In genomic region chr3:168249048-168249538, GRCh38 we compare ENCODE assay signal across 8 cellular contexts.
DNase-seq lines count a peak whose midpoint lies in the region; ATAC-seq and TF ChIP-seq lines count a peak whose summit lies in the region.

No MANE protein-coding gene starts in this region.

- H3K9ac ChIP-seq in Karpas-422 (ENCODE audit: low read length) = no peak overlapping the region

- in situ Hi-C loops in Panc1 (cut with HindIII; ENCODE audit: low pct_unique_long_range_greater_than_20kb, low sequenced_read_pairs) = no loop called here

- H3K4me3 ChIP-seq in Panc1 (ENCODE audit: low read depth in 2 of 2, low read length in 2 of 2) (peak overlapping the region; percentile 43 to 56), fibroblast of the aortic adventitia (ENCODE audit: low read depth, low read length) (peak overlapping the region; percentile 63), osteoblast (ENCODE audit: insufficient read depth, low read length) (peak overlapping the region; percentile 68), Karpas-422 (ENCODE audit: low read length) (no peak overlapping the region)

- CTCF ChIA-PET in Panc1 (lab: Charles Lee) = interaction anchor here (0.6 to 0.7 kb wide), 2 partner anchors 38 to 164 kb away, joined by 3 to 6 read pairs; no protein-coding TSS in a partner anchor

- H3K4me2 ChIP-seq in osteoblast (ENCODE audit: insufficient read depth, low read length) (peak overlapping the region; percentile 87), Karpas-422 (ENCODE audit: low read depth, low read length, poor library complexity, severe bottlenecking) (no peak overlapping the region)

- no peaks in the 10 kb centered on the region for H3K36me3 ChIP-seq in Panc1 (ENCODE audit: control insufficient read depth, insufficient read depth, low read length)
- H3K36me3 ChIP-seq in osteoblast (ENCODE audit: insufficient read depth, low read length) = no peaks in the 10 kb centered on the region
- H3K36me3 ChIP-seq in Karpas-422 (ENCODE audit: insufficient read depth, low read length) = no peaks in the 10 kb centered on the region

- H3K9me3 ChIP-seq in Panc1 (ENCODE audit: control insufficient read depth, insufficient read depth, low read depth, low read length) = no peaks in the 10 kb centered on the region
- H3K9me3 ChIP-seq in osteoblast (ENCODE audit: low read depth, low read length) = no peaks in the 10 kb centered on the region
- no peaks in the 10 kb centered on the region for H3K9me3 ChIP-seq in Karpas-422 (ENCODE audit: low read length)

- DNase-seq in NCI-H510A treated with DMSO at 0.1 percent for 48 hours (lab: John Stamatoyannopoulos, UW) (peak; percentile 18), NCI-H510A (lab: John Stamatoyannopoulos, UW) (no peak), Panc1 (ENCODE audit: low read depth, low spot score) (no peak), fibroblast of the aortic adventitia (ENCODE audit: low read depth) (peak; percentile 15), osteoblast (ENCODE audit: insufficient read length, low spot score, missing footprints) (peak; percentile 54), Karpas-422 (no peak)

- ATAC-seq in HG02642 (IDR thresholded peaks at IDR 0.05; ENCODE audit: poor library complexity, unreplicated experiment) = peak; percentile 10
- peak; percentile 47 for ATAC-seq in Panc1
- ATAC-seq in GM18858 (IDR thresholded peaks at IDR 0.05; ENCODE audit: unreplicated experiment) = no peak

- H4K20me1 ChIP-seq in osteoblast (ENCODE audit: insufficient read depth, low read length) = no peaks in the 10 kb centered on the region
- no peaks in the 10 kb centered on the region for H4K20me1 ChIP-seq in Karpas-422 (ENCODE audit: insufficient read depth, low read depth, low read length)

- no TSS peak for BruUV-seq in Panc1 (replicated peaks; lab: Mats Ljungman, UMichigan)

- H3K4me1 ChIP-seq in Panc1 (ENCODE audit: control insufficient read depth, insufficient read depth, low read length) (0 out of 2 replicates have a peak, but pooled peaks cover 2% of the 10 kb centered on the region), osteoblast (ENCODE audit: insufficient read depth, low read length) (peaks cover 6% of the 10 kb centered on the region), Karpas-422 (ENCODE audit: low read length) (no peaks in the 10 kb centered on the region)

- TF ChIP-seq CTCF in Panc1 (IDR thresholded peaks at IDR 0.05) (no peak), fibroblast of the aortic adventitia (IDR thresholded peaks at IDR 0.05; ENCODE audit: insufficient read depth, low read length) (no peak), osteoblast (IDR thresholded peaks at IDR 0.05; ENCODE audit: extremely low read depth, low read depth, low read length) (no peak)

- H3K27me3 ChIP-seq in Panc1 (ENCODE audit: control insufficient read depth, insufficient read depth, low read length) (peaks cover 9% of the 10 kb centered on the region), osteoblast (ENCODE audit: insufficient read depth, low read length) (peaks cover 25% of the 10 kb centered on the region), Karpas-422 (ENCODE audit: low read length) (no peaks in the 10 kb centered on the region)

- no peaks in the 10 kb centered on the region for H3K9me2 ChIP-seq in Karpas-422 (replicated peaks; ENCODE audit: insufficient read depth, low read length)

- intact Hi-C loops in Panc1 (cut with micrococcal nuclease; ENCODE audit: unreplicated experiment) = no loop called here

- H2AFZ ChIP-seq in osteoblast (ENCODE audit: low read length) (peak overlapping the region; percentile 67), Karpas-422 (ENCODE audit: low read length) (no peak overlapping the region)

- H3K79me2 ChIP-seq in osteoblast (ENCODE audit: insufficient read depth, low read length) (no peaks in the 10 kb centered on the region), Karpas-422 (ENCODE audit: low read length) (no peaks in the 10 kb centered on the region)

- POLR2A ChIA-PET in Panc1 (lab: Charles Lee) = no interaction called here

- H3K27ac ChIP-seq in Panc1 (ENCODE audit: low read length) (no peak overlapping the region), osteoblast (ENCODE audit: low read depth, low read length) (no peak overlapping the region), Karpas-422 (ENCODE audit: low read length) (no peak overlapping the region)

Comparison
In these comparisons a context has a peak if more than half of its experiments do, and no peak if none do; other contexts are left out.
1. DNase-seq: peak in NCI-H510A treated with DMSO at 0.1 percent for 48 hours (single experiment), fibroblast of the aortic adventitia (single experiment) and osteoblast (single experiment); none in NCI-H510A (single experiment), Panc1 (single experiment) and Karpas-422 (single experiment).